Comparison of ENCODE assay signal across 1 cellular context in genomic region chr14:68794856-68795601, GRCh38.
A peak's percentile ranks its signal among the peaks of the same experiment; 100 is the strongest.
TF ChIP-seq lines count a peak whose summit lies in the region.

No MANE protein-coding gene starts in this region.

TF ChIP-seq in HEK293, 187 proteins besides CTCF, POLR2A, EP300 and RAD21 (continued from another document):
- TF ChIP-seq PRDM4 (tag by site-specific recombination; IDR thresholded peaks at IDR 0.05) (peak; percentile 79), HIC1 (tag by site-specific recombination; IDR thresholded peaks at IDR 0.05) (0 out of 2 replicates have a peak, but pooled peaks have one; percentile 10), ZNF701 (tag by site-specific recombination; IDR thresholded peaks at IDR 0.05) (no peak), PRDM1 (tag by site-specific recombination; IDR thresholded peaks at IDR 0.05) (peak; percentile 68; the same call in 1 of the 2 replicates), GLIS1 (tag by site-specific recombination; IDR thresholded peaks at IDR 0.05) (peak; percentile 48; the same call in 1 of the 2 replicates), ZFP69B (tag by site-specific recombination; IDR thresholded peaks at IDR 0.05) (no peak), ZNF560 (tag by site-specific recombination; IDR thresholded peaks at IDR 0.05; ENCODE audit: borderline replicate concordance) (no peak), PRDM6 (tag by site-specific recombination; IDR thresholded peaks at IDR 0.05) (peak; percentile 70; the same call in 1 of the 2 replicates), ZNF140 (tag by site-specific recombination; IDR thresholded peaks at IDR 0.05) (no peak), ZBTB20 (tag by site-specific recombination; IDR thresholded peaks at IDR 0.05) (no peak), GFI1B (tag by site-specific recombination; IDR thresholded peaks at IDR 0.05) (peak; percentile 73; the same call in 1 of the 2 replicates)
